In the genomic region with DNA sequence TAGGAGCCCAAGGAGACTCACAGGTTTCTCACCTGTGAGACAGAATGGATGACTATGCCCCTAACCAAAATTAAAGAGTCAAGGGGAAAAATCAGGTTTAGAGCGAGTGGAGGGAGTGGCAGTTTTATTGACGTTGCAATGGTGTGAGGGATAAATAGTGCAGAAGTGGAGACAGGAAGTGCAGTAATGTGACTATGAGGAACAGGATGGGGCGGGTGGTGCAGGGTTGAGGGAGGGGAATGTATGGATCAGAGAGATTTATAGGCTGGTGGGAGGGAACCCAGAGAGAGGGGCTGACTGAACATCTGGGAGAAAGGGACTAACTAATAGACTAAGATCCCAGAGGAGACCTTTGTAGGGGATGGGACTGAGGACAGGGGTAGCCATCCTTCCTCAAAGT, we compare ENCODE assay signal across 15 cellular contexts. TPM values are rescaled to one million over a fixed set of nuclear protein-coding genes. Genes with fewer than 3 reads are reported as not detected.
DNase-seq lines count a peak whose midpoint lies in the region; ATAC-seq and TF ChIP-seq lines count a peak whose summit lies in the region.
"Had no signal": no experiment of that assay in that cellular context is flagged by ENCODE, and none has a peak within 500 bp of the region (broad histone marks: within the 10 kb centered on the region; RNA-seq: fewer than 3 reads in every experiment).

No MANE protein-coding gene starts in this region.

- no peak for DNase-seq in left ventricle myocardium superior
- DNase-seq in Right ventricle myocardium inferior (ENCODE audit: missing footprints) = no peak
- DNase-seq in left lung = no peak
- no peak for DNase-seq in sciatic nerve (ENCODE audit: low spot score)
- DNase-seq in activated T-cell treated with anti-CD3 and anti-CD28 coated beads, Interleukin-2, amount 50 U/mL, for 1 hour = no peak
- DNase-seq in NCI-H2107 (lab: John Stamatoyannopoulos, UW) = no peak
- DNase-seq: 8988T; AML-193; CD4-positive, CD25-positive, alpha-beta regulatory T cell; DMS 273 treated with DMSO at 0.1 percent for 48 hours; GM23248 had no signal

- ATAC-seq in left ventricle myocardium superior = peak; percentile 36
- ATAC-seq in Right ventricle myocardium inferior = no peak
- ATAC-seq in left lung = peak; percentile 54
- peak; percentile 49 for ATAC-seq in sciatic nerve
- ATAC-seq in HG02981 (IDR thresholded peaks at IDR 0.05; ENCODE audit: unreplicated experiment) = no peak
- ATAC-seq: HCT116 had no signal

- H2AFZ ChIP-seq in Loucy (ENCODE audit: low read length) = no peak overlapping the region
- H2AFZ ChIP-seq: GM23248 had no signal

- peak overlapping the region; percentile 14 for H3K4me2 ChIP-seq in Loucy (ENCODE audit: low read depth, low read length, poor library complexity, severe bottlenecking)
- H3K4me2 ChIP-seq: BLaER1 had no signal

- H3K4me1 ChIP-seq in Loucy (ENCODE audit: insufficient read depth, low read length, poor library complexity, severe bottlenecking) (peaks cover 6% of the 10 kb centered on the region), left lung (no peaks in the 10 kb centered on the region)
- H3K4me1 ChIP-seq: BLaER1 had no signal

- no peaks in the 10 kb centered on the region for H3K9me3 ChIP-seq in Loucy (ENCODE audit: insufficient read depth, low read depth, low read length)
- H3K9me3 ChIP-seq in left lung = no peaks in the 10 kb centered on the region
- H3K9me3 ChIP-seq: BLaER1 had no signal

- no peak overlapping the region for H3K4me3 ChIP-seq in Loucy (ENCODE audit: low read length, poor library complexity, severe bottlenecking)
- no peak overlapping the region for H3K4me3 ChIP-seq in left lung
- H3K4me3 ChIP-seq: BLaER1, GM23248 had no signal

- H3F3A ChIP-seq in Loucy (ENCODE audit: low read depth) = no peaks in the 10 kb centered on the region

- TF ChIP-seq CTCF in Loucy (conservative IDR thresholded peaks at IDR 0.05; ENCODE audit: low read length) (no peak), left lung (IDR thresholded peaks at IDR 0.05) (no peak)

- H3K9ac ChIP-seq in Loucy (ENCODE audit: low read depth, low read length, poor library complexity, severe bottlenecking) = no peak overlapping the region
- H3K9ac ChIP-seq: BLaER1, GM23248 had no signal

- intact Hi-C loops in left ventricle myocardium superior (cut with micrococcal nuclease) (no loop called here), Right ventricle myocardium inferior (cut with DNase I) (no loop called here), left lung (cut with DNase I) (no loop called here), sciatic nerve (cut with DNase I) (no loop called here)

- no peaks in the 10 kb centered on the region for H3K79me2 ChIP-seq in Loucy (ENCODE audit: insufficient read depth, low read length)

- no peak overlapping the region for H3K27ac ChIP-seq in left lung
- H3K27ac ChIP-seq: BLaER1, GM23248 had no signal

- H3K27me3 ChIP-seq in Loucy (ENCODE audit: insufficient read depth, low read length, poor library complexity, severe bottlenecking) = no peaks in the 10 kb centered on the region
- H3K27me3 ChIP-seq in left lung = no peaks in the 10 kb centered on the region
- H3K27me3 ChIP-seq: BLaER1 had no signal

- H3K9me2 ChIP-seq in Loucy (replicated peaks; ENCODE audit: low read depth, low read length) = no peaks in the 10 kb centered on the region

- H3K36me3 ChIP-seq in Loucy (ENCODE audit: insufficient read depth, low read length) (peaks cover 27% of the 10 kb centered on the region; the same call in 1 of the 2 replicates), left lung (peaks cover 0 to 67% of the 10 kb centered on the region in 2 donors)

- H4K20me1 ChIP-seq in Loucy (ENCODE audit: insufficient read depth, low read length, poor library complexity, severe bottlenecking) = no peaks in the 10 kb centered on the region
- H4K20me1 ChIP-seq: BLaER1 had no signal

RNA-seq across cellular contexts. Expression of a gene that starts 26.5 kb away (rescaled TPM):
- total RNA-seq in left ventricle myocardium superior (20.5 TPM), Right ventricle myocardium inferior (23.3 TPM), left lung (10 to 100 TPM; 38.3 to 40.3 TPM), sciatic nerve (42.5 TPM)

RNA-seq across cellular contexts. Expression of a gene that starts 40.3 kb away (rescaled TPM):
- 1.5 TPM for total RNA-seq in left ventricle myocardium superior
- total RNA-seq in Right ventricle myocardium inferior = 1.8 TPM
- 1 to 10 TPM; 4.9 to 6.6 TPM for total RNA-seq in left lung
- total RNA-seq in sciatic nerve = 5.7 TPM
- total RNA-seq: CD4-positive, CD25-positive, alpha-beta regulatory T cell had no signal

Comparison
In these comparisons a context has a peak if more than half of its experiments do, and no peak if none do; other contexts are left out.
1. ATAC-seq: peak in left ventricle myocardium superior (single experiment), left lung (single experiment) and sciatic nerve (single experiment); none in Right ventricle myocardium inferior (single experiment) and HG02981 (single experiment).